5 cellular contexts compared by ENCODE assay signal in genomic region chr2:192328297-192328696, GRCh38.
"Had no signal": no experiment of that assay in that cellular context is flagged by ENCODE, and none has a peak within 500 bp of the region (broad histone marks: within the 10 kb centered on the region; RNA-seq: fewer than 3 reads in every experiment).

No MANE protein-coding gene starts in this region.

- ATAC-seq: GM23338, K562 had no signal

- DNase-seq: H9, HCEC 1CT, IMR-90 had no signal

- H3K4me2 ChIP-seq: GM23338 had no signal

- H2AFZ ChIP-seq: GM23338 had no signal

- H3K4me3 ChIP-seq: GM23338, K562 had no signal
